Comparison of ENCODE assay signal across 8 cellular contexts in the genomic region with DNA sequence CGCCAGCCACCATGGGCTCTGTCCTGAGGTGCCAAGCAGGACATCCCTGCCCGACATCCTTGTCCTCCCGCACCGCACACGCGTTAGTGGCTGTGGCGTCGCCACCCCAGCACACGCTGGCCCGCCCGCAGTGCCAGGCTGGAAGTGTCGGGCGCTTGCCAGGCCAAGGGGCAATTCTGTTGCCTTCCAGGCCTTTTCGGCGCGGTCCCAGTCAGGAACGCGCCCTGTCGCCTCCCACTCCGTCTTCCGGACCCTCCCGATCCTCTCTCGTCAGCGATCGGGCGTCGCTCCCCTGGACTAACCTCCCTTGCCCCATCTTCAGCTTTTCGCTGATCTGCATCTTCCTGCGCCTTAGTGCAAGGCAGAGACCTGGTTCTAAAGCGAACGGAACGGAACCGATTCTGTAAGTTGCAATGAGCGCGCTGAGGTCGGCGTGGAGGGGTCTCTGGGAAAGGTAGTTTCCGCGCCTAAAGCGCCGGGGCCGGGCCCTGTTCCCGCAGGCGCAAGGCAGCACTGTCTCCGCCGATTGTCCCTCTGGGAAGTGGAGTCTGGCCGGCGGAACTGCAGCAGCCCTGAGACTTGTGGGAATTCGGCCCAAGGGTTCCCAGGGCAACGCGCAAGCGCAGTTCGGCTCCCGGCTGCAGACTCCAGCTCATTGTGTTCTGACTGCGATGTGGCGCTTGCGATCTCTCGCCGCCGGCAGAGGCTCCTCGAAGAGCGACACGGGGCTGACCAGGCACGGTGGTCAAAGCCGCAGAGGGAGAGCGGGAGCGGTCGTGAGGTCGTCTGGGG. TPM values are rescaled to one million over a fixed set of nuclear protein-coding genes. Genes with fewer than 3 reads are reported as not detected.
DNase-seq lines count a peak whose midpoint lies in the region; ATAC-seq and TF ChIP-seq lines count a peak whose summit lies in the region.

Gene ZNF454 (plus strand): TSS at position 630 of the 792 bp plus-strand sequence. CDS start 1,594 bp downstream, outside the sequence.

- no TSS peak for BruUV-seq in Calu3 (replicated peaks; lab: Mats Ljungman, UMichigan)

- no peaks in the 10 kb centered on the region for H3K27me3 ChIP-seq in HUES6 (ENCODE audit: control insufficient read depth, insufficient read depth, low read length)
- no peaks in the 10 kb centered on the region for H3K27me3 ChIP-seq in stomach smooth muscle (ENCODE audit: control insufficient read depth in 1 of 2, insufficient read depth in 2 of 2, low read length in 2 of 2)

- no peaks in the 10 kb centered on the region for H3K36me3 ChIP-seq in HUES6 (ENCODE audit: control insufficient read depth, insufficient read depth, low read length)
- peaks cover 0 to 7% of the 10 kb centered on the region in 2 donors for H3K36me3 ChIP-seq in stomach smooth muscle (ENCODE audit: control insufficient read depth in 2 of 2, insufficient read depth in 2 of 2, low read length in 2 of 2)

- H3K9me3 Mint-ChIP-seq in stimulated activated effector memory CD8-positive, alpha-beta T cell treated with anti-CD3 and anti-CD28 coated beads, Interleukin-12 subunit alpha, Interleukin-12 subunit beta, amount 100 ng/mL, for 72 hours, result peaks cover 41% of the 10 kb centered on the region
- H3K9me3 Mint-ChIP-seq in Calu3 (ENCODE audit: low read depth, unreplicated experiment), result peaks cover 29% of the 10 kb centered on the region

- TF ChIP-seq CTCF in coronary artery (IDR thresholded peaks at IDR 0.05), result no peak
- TF ChIP-seq CTCF in Calu3 (IDR thresholded peaks at IDR 0.05; ENCODE audit: unreplicated experiment), result no peak

- no peak within 1 kb of the TSS for H3K27ac Mint-ChIP-seq in stimulated activated effector memory CD8-positive, alpha-beta T cell treated with anti-CD3 and anti-CD28 coated beads, Interleukin-12 subunit alpha, Interleukin-12 subunit beta, amount 100 ng/mL, for 72 hours
- H3K27ac Mint-ChIP-seq in Calu3 (ENCODE audit: unreplicated experiment), result no peak within 1 kb of the TSS

- peak within 1 kb of the TSS; percentile 67 for H3K4me3 ChIP-seq in HUES6 (ENCODE audit: low read depth, low read length)
- peak within 1 kb of the TSS; percentile 88 for H3K4me3 ChIP-seq in coronary artery
- peak within 1 kb of the TSS; percentile 91 to 95 for H3K4me3 ChIP-seq in stomach smooth muscle (ENCODE audit: low read length in 2 of 2)

- H3K4me1 Mint-ChIP-seq in stimulated activated effector memory CD8-positive, alpha-beta T cell treated with anti-CD3 and anti-CD28 coated beads, Interleukin-12 subunit alpha, Interleukin-12 subunit beta, amount 100 ng/mL, for 72 hours, result no peaks in the 10 kb centered on the region
- no peaks in the 10 kb centered on the region for H3K4me1 Mint-ChIP-seq in Calu3 (ENCODE audit: low read depth, unreplicated experiment)

- intact Hi-C loops in Calu3 (cut with micrococcal nuclease; ENCODE audit: unreplicated experiment), result no loop called here

- H3K4me3 Mint-ChIP-seq in stimulated activated effector memory CD8-positive, alpha-beta T cell treated with anti-CD3 and anti-CD28 coated beads, Interleukin-12 subunit alpha, Interleukin-12 subunit beta, amount 100 ng/mL, for 72 hours, result no peak within 1 kb of the TSS
- H3K4me3 Mint-ChIP-seq in Calu3 (ENCODE audit: low read depth, unreplicated experiment), result no peak within 1 kb of the TSS

- H3K27ac ChIP-seq in HUES6 (ENCODE audit: low read depth, low read length) (no peak within 1 kb of the TSS), coronary artery (peak within 1 kb of the TSS; percentile 38 to 87), stomach smooth muscle (ENCODE audit: low read length) (peak within 1 kb of the TSS; percentile 84)

- H3K9me3 ChIP-seq in HUES6 (ENCODE audit: control insufficient read depth, insufficient read depth, low read depth, low read length), result peaks cover 93% of the 10 kb centered on the region
- peaks cover 25 to 29% of the 10 kb centered on the region in 2 donors for H3K9me3 ChIP-seq in stomach smooth muscle (ENCODE audit: control insufficient read depth in 2 of 2, low read length in 2 of 2)

- ATAC-seq in GM21723 (IDR thresholded peaks at IDR 0.05; ENCODE audit: unreplicated experiment), result no peak
- ATAC-seq in stimulated activated effector memory CD8-positive, alpha-beta T cell treated with anti-CD3 and anti-CD28 coated beads, Interleukin-12 subunit alpha, Interleukin-12 subunit beta, amount 100 ng/mL, for 72 hours, result no peak

- DNase-seq in coronary artery (ENCODE audit: low spot score), result peak; percentile 91
- DNase-seq in kidney tubule cell (ENCODE audit: low spot score), result peak; percentile 87
- no peak for DNase-seq in stimulated activated effector memory CD8-positive, alpha-beta T cell treated with anti-CD3 and anti-CD28 coated beads, Interleukin-12 subunit alpha, Interleukin-12 subunit beta, amount 100 ng/mL, for 72 hours (ENCODE audit: low spot score in 2 of 2)
- no peak for DNase-seq in stimulated activated naive CD4-positive, alpha-beta T cell treated with Interleukin-2 at 50 U/mL for 16 hours (lab: John Stamatoyannopoulos, UW)
- no peak for DNase-seq in Calu3

- CTCF ChIA-PET in Calu3 (lab: Charles Lee), result no interaction called here

- no peaks in the 10 kb centered on the region for H3K36me3 Mint-ChIP-seq in stimulated activated effector memory CD8-positive, alpha-beta T cell treated with anti-CD3 and anti-CD28 coated beads, Interleukin-12 subunit alpha, Interleukin-12 subunit beta, amount 100 ng/mL, for 72 hours
- H3K36me3 Mint-ChIP-seq in Calu3 (ENCODE audit: insufficient read depth, unreplicated experiment), result no peaks in the 10 kb centered on the region

- H3K9ac ChIP-seq in HUES6 (ENCODE audit: low read length) (no peak within 1 kb of the TSS), stomach smooth muscle (ENCODE audit: low read length in 2 of 2) (peak within 1 kb of the TSS; percentile 65 to 91)

- no peaks in the 10 kb centered on the region for H3K27me3 Mint-ChIP-seq in Calu3 (ENCODE audit: unreplicated experiment)

- no peaks in the 10 kb centered on the region; the same call in 1 of the 2 replicates for H3K4me1 ChIP-seq in HUES6 (ENCODE audit: control insufficient read depth, insufficient read depth, low read length)
- H3K4me1 ChIP-seq in stomach smooth muscle (ENCODE audit: control insufficient read depth, insufficient read depth, low read length), result peaks cover 18% of the 10 kb centered on the region

RNA-seq across cellular contexts. Expression of gene ZNF454, which starts in this region (rescaled TPM):
- total RNA-seq in Calu3 (2022), result not detected in 2 replicates

Comparison
In these comparisons a context has a peak if more than half of its experiments do, and no peak if none do; other contexts are left out.
1. DNase-seq: peak in coronary artery (single experiment) and kidney tubule cell (single experiment); none in stimulated activated effector memory CD8-positive, alpha-beta T cell treated with anti-CD3 and anti-CD28 coated beads, Interleukin-12 subunit alpha, Interleukin-12 subunit beta, amount 100 ng/mL, for 72 hours (0 of 2), stimulated activated naive CD4-positive, alpha-beta T cell treated with Interleukin-2 at 50 U/mL for 16 hours (single experiment) and Calu3 (single experiment).
2. Peak in every context shown above with its lines, with median percentiles within 50 percentile points of each other: H3K4me3 ChIP-seq.